23 cellular contexts compared by ENCODE assay signal in genomic region chrX:79130857-79131256, GRCh38. TPM values are rescaled to one million over a fixed set of nuclear protein-coding genes. Genes with fewer than 3 reads are reported as not detected.
"Had no signal": no experiment of that assay in that cellular context is flagged by ENCODE, and none has a peak within 500 bp of the region (broad histone marks: within the 10 kb centered on the region; RNA-seq: fewer than 3 reads in every experiment).

No MANE protein-coding gene starts in this region.

- ATAC-seq: esophagus mucosa; gastrocnemius medialis; heart right ventricle; naive thymus-derived CD4-positive, alpha-beta T cell; psoas muscle; right lobe of liver; stimulated activated effector memory CD8-positive, alpha-beta T cell treated with anti-CD3 and anti-CD28 coated beads, Interleukin-12 subunit alpha, Interleukin-12 subunit beta, amount 100 ng/mL, for 72 hours; stimulated activated naive CD8-positive, alpha-beta T cell treated with anti-CD3 and anti-CD28 coated beads, Interleukin-15, Interleukin-2, amounts not matched to agents 100 U/mL and 50 U/mL, for 24 hours had no signal

- H3K9me3 ChIP-seq: gastrocnemius medialis, psoas muscle, right lobe of liver, tibial artery, upper lobe of left lung, uterus had no signal

- H3K4me3 ChIP-seq: coronary artery, gastrocnemius medialis, heart right ventricle, psoas muscle, right lobe of liver, tibial artery, upper lobe of left lung, uterus had no signal

- H3K79me2 ChIP-seq: parathyroid adenoma had no signal

- DNase-seq: effector CD4-positive, alpha-beta T cell; gastrocnemius medialis; heart right ventricle; hypothalamus; naive thymus-derived CD4-positive, alpha-beta T cell; nephron progenitor cell; psoas muscle; retina; right lobe of liver; stimulated activated CD4-positive, alpha-beta T cell treated with anti-CD3 and anti-CD28 coated beads, Interleukin-4, amount 100 ng/mL, for 1 hour; stimulated activated CD8-positive, alpha-beta memory T cell treated with anti-CD3 and anti-CD28 coated beads, Interleukin-4, amount 100 ng/mL, for 48 hours; stimulated activated naive CD8-positive, alpha-beta T cell treated with anti-CD3 and anti-CD28 coated beads, Interleukin-15, Interleukin-2, amounts not matched to agents 100 U/mL and 50 U/mL, for 24 hours; tibial artery; uterus had no signal

- H3K9ac ChIP-seq: parathyroid adenoma had no signal

- H3K27ac ChIP-seq: coronary artery, gastrocnemius medialis, heart right ventricle, parathyroid adenoma, psoas muscle, right lobe of liver, tibial artery, upper lobe of left lung, uterus had no signal

- H3K36me3 ChIP-seq: gastrocnemius medialis, heart right ventricle, right lobe of liver, tibial artery, upper lobe of left lung, uterus had no signal

- H2AFZ ChIP-seq: parathyroid adenoma had no signal

- H3K4me1 ChIP-seq: gastrocnemius medialis, heart right ventricle, parathyroid adenoma, psoas muscle, right lobe of liver, tibial artery, upper lobe of left lung, uterus had no signal

- H3K27me3 ChIP-seq: gastrocnemius medialis, right lobe of liver, tibial artery, upper lobe of left lung, uterus had no signal

RNA-seq across cellular contexts. Expression of gene GPR174, which starts 13.6 kb away (rescaled TPM):
- total RNA-seq: dermis microvascular lymphatic vessel endothelial cell, fibroblast of villous mesenchyme, gastrocnemius medialis, kidney epithelial cell, lung microvascular endothelial cell had no signal
